Comparison of ENCODE assay signal across 1 cellular context in the genomic region with DNA sequence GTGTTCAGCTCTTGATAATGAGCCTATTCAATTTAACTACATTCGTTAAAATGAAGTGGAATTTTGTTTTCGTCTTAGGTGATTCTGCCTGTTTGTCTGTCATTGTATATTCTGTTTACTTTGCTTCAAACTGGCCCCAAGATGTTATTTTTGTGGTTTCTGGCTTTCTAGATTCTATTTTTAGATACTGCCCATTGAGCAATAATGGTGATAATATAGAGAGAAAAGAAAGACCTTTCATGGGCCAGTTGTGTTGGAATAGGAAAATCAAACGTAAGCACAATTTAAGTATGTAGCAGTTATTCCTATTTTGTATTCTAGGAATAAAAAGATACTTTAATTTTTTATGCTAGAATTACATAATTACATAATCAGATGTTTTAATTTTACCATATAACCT.
TF ChIP-seq lines count a peak whose summit lies in the region.

No MANE protein-coding gene starts in this region.

TF ChIP-seq in HepG2, 621 proteins besides CTCF, POLR2A, EP300 and RAD21:
- no peak for TF ChIP-seq ZNF569 (CRISPR knock-in tag; IDR thresholded peaks at IDR 0.05; ENCODE audit: borderline replicate concordance)
- TF ChIP-seq SOX13 (IDR thresholded peaks at IDR 0.05) = no peak
- TF ChIP-seq SOX13 (CRISPR knock-in tag; conservative IDR thresholded peaks at IDR 0.05 in 1 of 2, IDR thresholded peaks at IDR 0.05 in 1 of 2) = peak in 1 of 2 experiments; percentile 17; a peak in 1 of 4 replicates
